ENCODE assay signal across 8 cellular contexts in the genomic region with DNA sequence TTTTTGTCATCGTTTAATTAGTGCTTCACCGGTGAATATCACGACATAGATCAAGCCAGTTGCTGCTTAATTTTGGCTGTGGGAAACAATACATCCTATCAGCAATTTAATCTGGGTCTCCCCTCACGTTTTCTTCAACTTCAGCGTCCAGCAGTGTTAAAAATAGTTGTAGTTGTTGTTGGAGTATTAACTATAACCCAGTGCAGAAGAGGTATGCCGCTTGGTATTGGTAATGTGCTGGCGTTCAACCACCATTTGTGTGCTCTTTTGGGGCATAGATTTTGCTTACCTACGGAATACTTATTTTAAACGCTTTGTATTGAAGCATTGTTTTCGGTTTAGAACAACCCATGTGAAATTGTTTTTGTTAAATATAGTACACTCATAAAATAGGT. TPM values are rescaled to one million over a fixed set of nuclear protein-coding genes. Genes with fewer than 3 reads are reported as not detected.
DNase-seq lines count a peak whose midpoint lies in the region; ATAC-seq and TF ChIP-seq lines count a peak whose summit lies in the region.

No MANE protein-coding gene starts in this region.

- H3K4me2 ChIP-seq in OCI-LY1 (ENCODE audit: low read length): peak overlapping the region; percentile 85

- no peaks in the 10 kb centered on the region; the same call in 1 of the 2 replicates for H3K27me3 ChIP-seq in GM06990 (replicated peaks; ENCODE audit: control insufficient read depth, insufficient read depth, low read length)
- no peaks in the 10 kb centered on the region for H3K27me3 ChIP-seq in OCI-LY1 (ENCODE audit: insufficient read depth, low read length)
- H3K27me3 ChIP-seq in endocrine pancreas (ENCODE audit: control insufficient read depth, insufficient read depth, low read length): no peaks in the 10 kb centered on the region

- DNase-seq in GM06990 (ENCODE audit: extremely low read depth, insufficient read length): no peak
- DNase-seq in neural crest cell (ENCODE audit: low read depth, low spot score): no peak
- no peak for DNase-seq in ecto neural progenitor cell (ENCODE audit: low spot score)
- DNase-seq in stimulated activated CD8-positive, alpha-beta memory T cell treated with anti-CD3 and anti-CD28 coated beads, Interleukin-4, amount 100 ng/mL, for 48 hours: no peak
- no peak for DNase-seq in RPMI8226

- H3K9me2 ChIP-seq in OCI-LY1 (ENCODE audit: low read depth, low read length): no peaks in the 10 kb centered on the region

- no peaks in the 10 kb centered on the region for H3K27me3 Mint-ChIP-seq in neural crest cell (ENCODE audit: low read depth)

- H3K9ac ChIP-seq in OCI-LY1 (ENCODE audit: low read length) (peak overlapping the region; percentile 44), endocrine pancreas (ENCODE audit: control insufficient read depth, insufficient read depth, low read length) (peak overlapping the region; percentile 41)

- peak overlapping the region; percentile 89 for H3K4me3 Mint-ChIP-seq in neural crest cell

- H3K9me3 Mint-ChIP-seq in neural crest cell: no peaks in the 10 kb centered on the region

- no peaks in the 10 kb centered on the region for H3F3A ChIP-seq in OCI-LY1 (ENCODE audit: insufficient read depth, low read length)

- peaks cover 15% of the 10 kb centered on the region for H3K4me1 ChIP-seq in OCI-LY1 (ENCODE audit: insufficient read depth, low read length, severe bottlenecking)
- peaks cover 14% of the 10 kb centered on the region for H3K4me1 ChIP-seq in endocrine pancreas (ENCODE audit: control insufficient read depth, insufficient read depth, low read length)

- H3K27ac Mint-ChIP-seq in neural crest cell (ENCODE audit: unreplicated experiment): peak overlapping the region; percentile 37

- peaks cover 43% of the 10 kb centered on the region for H3K4me1 Mint-ChIP-seq in neural crest cell

- H3K36me3 ChIP-seq in GM06990 (ENCODE audit: control insufficient read depth, insufficient read depth, low read length): no peaks in the 10 kb centered on the region
- H3K36me3 ChIP-seq in OCI-LY1 (ENCODE audit: insufficient read depth, low read length): no peaks in the 10 kb centered on the region
- H3K36me3 ChIP-seq in endocrine pancreas (ENCODE audit: control insufficient read depth, insufficient read depth, low read length): no peaks in the 10 kb centered on the region

- H3K4me3 ChIP-seq in GM06990 (replicated peaks; ENCODE audit: low read depth, low read length): peak overlapping the region; percentile 68
- peak overlapping the region; percentile 69 for H3K4me3 ChIP-seq in OCI-LY1 (ENCODE audit: low read depth, low read length, poor library complexity, severe bottlenecking)
- H3K4me3 ChIP-seq in endocrine pancreas (ENCODE audit: control insufficient read depth, insufficient read depth, low read length): peak overlapping the region; percentile 99

- H3K9me3 ChIP-seq in OCI-LY1 (ENCODE audit: low read length): no peaks in the 10 kb centered on the region
- no peaks in the 10 kb centered on the region for H3K9me3 ChIP-seq in endocrine pancreas (ENCODE audit: control insufficient read depth, low read length)

- ATAC-seq in GM18505 (IDR thresholded peaks at IDR 0.05; ENCODE audit: unreplicated experiment): no peak

- TF ChIP-seq CTCF in GM06990 (IDR thresholded peaks at IDR 0.05; ENCODE audit: insufficient read depth, low read length, poor library complexity, severe bottlenecking) (no peak), OCI-LY1 (IDR thresholded peaks at IDR 0.05; ENCODE audit: low read length) (no peak), neural crest cell (conservative IDR thresholded peaks at IDR 0.05) (no peak)

- no peaks in the 10 kb centered on the region for H4K20me1 ChIP-seq in OCI-LY1 (ENCODE audit: insufficient read depth, low read length)

- no peak for TF ChIP-seq POLR2A in GM18505 (IDR thresholded peaks at IDR 0.05; ENCODE audit: borderline replicate concordance, extremely low read depth, insufficient read depth, insufficient read length)

- H2AFZ ChIP-seq in OCI-LY1 (ENCODE audit: low read length): no peak overlapping the region

- no peak overlapping the region for H3K27ac ChIP-seq in OCI-LY1 (ENCODE audit: low read depth, low read length, poor library complexity, severe bottlenecking)

- no peaks in the 10 kb centered on the region for H3K36me3 Mint-ChIP-seq in neural crest cell (ENCODE audit: low read depth)

- H3K79me2 ChIP-seq in OCI-LY1 (ENCODE audit: insufficient read depth, low read length): no peaks in the 10 kb centered on the region

RNA-seq across cellular contexts. Expression of gene ACVR2A, which starts 0.8 kb away (rescaled TPM):
- total RNA-seq in neural crest cell: 25.4 and 26.8 TPM in 2 replicates
